Comparison of ENCODE assay signal across 9 cellular contexts in the genomic region with DNA sequence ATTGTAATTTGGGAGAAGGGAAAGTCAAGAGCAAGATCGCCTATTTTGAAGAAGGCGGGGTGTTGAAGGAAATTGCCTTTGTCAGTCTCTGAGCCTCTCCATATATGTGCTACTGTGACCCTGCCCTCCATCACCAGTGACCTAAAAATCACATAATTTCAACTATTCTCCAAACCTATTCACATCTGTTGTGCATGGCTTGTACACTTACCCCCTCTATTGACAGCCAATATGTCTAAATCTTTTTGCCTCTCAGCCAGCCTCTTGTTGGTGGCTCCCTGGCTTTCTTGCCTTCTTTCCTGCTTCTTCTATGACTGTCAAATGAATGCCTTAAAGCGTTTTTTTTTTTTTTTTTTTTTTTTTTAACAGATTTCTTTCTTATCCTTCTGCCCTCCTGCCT.
DNase-seq lines count a peak whose midpoint lies in the region; ATAC-seq and TF ChIP-seq lines count a peak whose summit lies in the region.
"Had no signal": no experiment of that assay in that cellular context is flagged by ENCODE, and none has a peak within 500 bp of the region (broad histone marks: within the 10 kb centered on the region; RNA-seq: fewer than 3 reads in every experiment).

No MANE protein-coding gene starts in this region.

- H3K4me1 Mint-ChIP-seq in activated CD4-positive, alpha-beta memory T cell treated with anti-CD3 and anti-CD28 coated beads for 36 hours (ENCODE audit: low read depth) = no peaks in the 10 kb centered on the region

- no peaks in the 10 kb centered on the region for H3K27me3 Mint-ChIP-seq in activated CD4-positive, alpha-beta memory T cell treated with anti-CD3 and anti-CD28 coated beads for 36 hours

- H3K27me3 ChIP-seq in kidney epithelial cell (ENCODE audit: control insufficient read depth, insufficient read depth, low read length) = no peaks in the 10 kb centered on the region

- DNase-seq in RPMI8226 = peak; percentile 26
- DNase-seq in kidney epithelial cell (ENCODE audit: low read depth) = no peak
- DNase-seq in activated CD4-positive, alpha-beta memory T cell treated with anti-CD3 and anti-CD28 coated beads for 36 hours = no peak
- no peak for DNase-seq in HuH-7 (ENCODE audit: low spot score)
- no peak for DNase-seq in activated T-cell treated with anti-CD3 and anti-CD28 coated beads for 4 hours

- no peak overlapping the region for H3K4me3 ChIP-seq in HEK293 (ENCODE audit: low read depth, low read length)
- H3K4me3 ChIP-seq in kidney epithelial cell (ENCODE audit: low read depth, low read length) = no peak overlapping the region

- POLR2A ChIA-PET in HEK293 (lab: Yijun Ruan, JAX) = no interaction called here
- POLR2A ChIA-PET in activated CD4-positive, alpha-beta memory T cell treated with anti-CD3 and anti-CD28 coated beads for 36 hours (lab: Charles Lee) = no interaction called here

- no peaks in the 10 kb centered on the region for H3K36me3 Mint-ChIP-seq in activated CD4-positive, alpha-beta memory T cell treated with anti-CD3 and anti-CD28 coated beads for 36 hours
- H3K36me3 Mint-ChIP-seq: mesothelial cell of epicardium had no signal

- no peak for ATAC-seq in GM21576 (IDR thresholded peaks at IDR 0.05; ENCODE audit: unreplicated experiment)

- peak; percentile 30 for TF ChIP-seq CTCF in C4-2B (conservative IDR thresholded peaks at IDR 0.05)
- no peak; the same call in 1 of the 2 replicates for TF ChIP-seq CTCF in HEK293 (tag by site-specific recombination; IDR thresholded peaks at IDR 0.05)
- peak; percentile 36 for TF ChIP-seq CTCF in kidney epithelial cell (IDR thresholded peaks at IDR 0.05; ENCODE audit: insufficient read depth, low read length, poor library complexity, severe bottlenecking)

- H3K4me1 ChIP-seq in HEK293 (ENCODE audit: control insufficient read depth, insufficient read depth, low read length) = peaks cover 14% of the 10 kb centered on the region

- H3K9me3 Mint-ChIP-seq in activated CD4-positive, alpha-beta memory T cell treated with anti-CD3 and anti-CD28 coated beads for 36 hours = no peaks in the 10 kb centered on the region

- H3K9me3 ChIP-seq in HEK293 (ENCODE audit: control insufficient read depth, insufficient read depth, low read depth, low read length) = no peaks in the 10 kb centered on the region

- intact Hi-C loops in activated CD4-positive, alpha-beta memory T cell treated with anti-CD3 and anti-CD28 coated beads for 36 hours (cut with micrococcal nuclease) = no loop called here

- H3K4me3 Mint-ChIP-seq in activated CD4-positive, alpha-beta memory T cell treated with anti-CD3 and anti-CD28 coated beads for 36 hours = no peak overlapping the region
- H3K4me3 Mint-ChIP-seq: mesothelial cell of epicardium had no signal

- H3K27ac ChIP-seq in C4-2B = no peak overlapping the region
- no peak overlapping the region for H3K27ac ChIP-seq in HEK293 (ENCODE audit: extremely low read depth, low read depth, low read length)

- H3K36me3 ChIP-seq in HEK293 (ENCODE audit: control insufficient read depth in 2 of 2, insufficient read depth in 1 of 2, low read length in 2 of 2) (no peaks in the 10 kb centered on the region), kidney epithelial cell (ENCODE audit: control insufficient read depth, insufficient read depth, low read length) (no peaks in the 10 kb centered on the region)

- CTCF ChIA-PET in HEK293 (lab: Yijun Ruan, JAX) = interaction anchor here (0.7 kb wide), 1 partner anchor 39 kb away, joined by 3 read pairs; no protein-coding TSS in a partner anchor
- CTCF ChIA-PET in activated CD4-positive, alpha-beta memory T cell treated with anti-CD3 and anti-CD28 coated beads for 36 hours (lab: Charles Lee) = no interaction called here

- H3K27ac Mint-ChIP-seq in activated CD4-positive, alpha-beta memory T cell treated with anti-CD3 and anti-CD28 coated beads for 36 hours = no peak overlapping the region
- H3K27ac Mint-ChIP-seq: mesothelial cell of epicardium had no signal

TF ChIP-seq in HEK293, 187 proteins besides CTCF, POLR2A, EP300 and RAD21:
- peak; percentile 67 for TF ChIP-seq ZNF654 (tag by site-specific recombination; IDR thresholded peaks at IDR 0.05; ENCODE audit: low read depth)
- TF ChIP-seq ZNF404 (tag by site-specific recombination; IDR thresholded peaks at IDR 0.05) = no peak
